31 cellular contexts compared by ENCODE assay signal in genomic region chr6:56204134-56204533, GRCh38. TPM values are rescaled to one million over a fixed set of nuclear protein-coding genes. Genes with fewer than 3 reads are reported as not detected.
"Had no signal": no experiment of that assay in that cellular context is flagged by ENCODE, and none has a peak within 500 bp of the region (broad histone marks: within the 10 kb centered on the region; RNA-seq: fewer than 3 reads in every experiment).

No MANE protein-coding gene starts in this region.

- H3K9ac ChIP-seq: parathyroid adenoma had no signal

- H3K27me3 Mint-ChIP-seq: activated CD4-positive, alpha-beta memory T cell treated with anti-CD3 and anti-CD28 coated beads for 36 hours; activated naive CD4-positive, alpha-beta T cell treated with anti-CD3 and anti-CD28 coated beads, Interleukin-2, amount 10 ng/mL, durations not matched to agents 7 days and 5 days; activated naive CD8-positive, alpha-beta T cell treated with anti-CD3 and anti-CD28 coated beads, Interleukin-2, amount 10 ng/mL, durations not matched to agents 7 days and 5 days; activated T-cell treated with anti-CD3 and anti-CD28 coated beads, Interleukin-2, amount 50 U/mL, for 24 hours; brain; stimulated activated memory B cell treated with anti-CD40 and anti-IgM and Interleukin-4, amounts not matched to agents 10 μg/mL and 1 μg/mL and 100 μg/mL, for 72 hours had no signal

- H3K36me3 ChIP-seq: ascending aorta, gastrocnemius medialis, right atrium auricular region, stomach, thyroid gland, upper lobe of left lung, vagina had no signal

- H3K4me1 ChIP-seq: gastrocnemius medialis, parathyroid adenoma, right atrium auricular region, stomach, thyroid gland, upper lobe of left lung had no signal

- H3K27me3 ChIP-seq: ascending aorta, gastrocnemius medialis, right atrium auricular region, stomach, thyroid gland, upper lobe of left lung, vagina had no signal

- DNase-seq: activated CD4-positive, alpha-beta memory T cell treated with anti-CD3 and anti-CD28 coated beads for 36 hours; activated CD4-positive, alpha-beta T cell treated with anti-CD3 and anti-CD28 coated beads for 48 hours; activated CD8-positive, alpha-beta memory T cell treated with anti-CD3 and anti-CD28 coated beads, Interleukin-2, amount 50 U/mL, for 48 hours; activated gamma-delta T cell; activated naive CD4-positive, alpha-beta T cell treated with anti-CD3 and anti-CD28 coated beads, Interleukin-2, amount 10 ng/mL, durations not matched to agents 7 days and 5 days; activated naive CD8-positive, alpha-beta T cell treated with anti-CD3 and anti-CD28 coated beads, Interleukin-2, amount 10 ng/mL, durations not matched to agents 7 days and 5 days; activated T-cell treated with anti-CD3 and anti-CD28 coated beads, Interleukin-2, amount 50 U/mL, for 24 hours; dermis blood vessel endothelial cell; effector CD4-positive, alpha-beta T cell; gastrocnemius medialis; glutamatergic neuron; naive thymus-derived CD8-positive, alpha-beta T cell; nucleus accumbens; stimulated activated CD4-positive, alpha-beta T cell treated with anti-CD3 and anti-CD28 coated beads, Interleukin-1b, Interleukin-23, amount 100 ng/mL, for 48 hours; stimulated activated CD4-positive, alpha-beta T cell treated with anti-CD3 and anti-CD28 coated beads, Interleukin-4, amount 100 ng/mL, for 4 hours; stimulated activated CD8-positive, alpha-beta memory T cell treated with anti-CD3 and anti-CD28 coated beads, Interleukin-4, amount 100 ng/mL, for 48 hours; stomach; T-helper 2 cell; thyroid gland; upper lobe of left lung had no signal

- H3K27ac ChIP-seq: gastrocnemius medialis, parathyroid adenoma, right atrium auricular region, stomach, thyroid gland, upper lobe of left lung, vagina, VCaP had no signal

- H3K36me3 Mint-ChIP-seq: activated CD4-positive, alpha-beta memory T cell treated with anti-CD3 and anti-CD28 coated beads for 36 hours; activated naive CD4-positive, alpha-beta T cell treated with anti-CD3 and anti-CD28 coated beads, Interleukin-2, amount 10 ng/mL, durations not matched to agents 7 days and 5 days; activated naive CD8-positive, alpha-beta T cell treated with anti-CD3 and anti-CD28 coated beads, Interleukin-2, amount 10 ng/mL, durations not matched to agents 7 days and 5 days; stimulated activated memory B cell treated with anti-CD40 and anti-IgM and Interleukin-4, amounts not matched to agents 10 μg/mL and 1 μg/mL and 100 μg/mL, for 72 hours had no signal

- H3K4me3 ChIP-seq: ascending aorta, gastrocnemius medialis, right atrium auricular region, skin epidermis, stomach, thyroid gland, upper lobe of left lung, vagina had no signal

- H3K79me2 ChIP-seq: parathyroid adenoma had no signal

- H3K4me3 Mint-ChIP-seq: activated CD4-positive, alpha-beta memory T cell treated with anti-CD3 and anti-CD28 coated beads for 36 hours; activated naive CD4-positive, alpha-beta T cell treated with anti-CD3 and anti-CD28 coated beads, Interleukin-2, amount 10 ng/mL, durations not matched to agents 7 days and 5 days; activated naive CD8-positive, alpha-beta T cell treated with anti-CD3 and anti-CD28 coated beads, Interleukin-2, amount 10 ng/mL, durations not matched to agents 7 days and 5 days; activated T-cell treated with anti-CD3 and anti-CD28 coated beads, Interleukin-2, amount 50 U/mL, for 24 hours; brain; naive thymus-derived CD8-positive, alpha-beta T cell; neural crest cell; stimulated activated memory B cell treated with anti-CD40 and anti-IgM and Interleukin-4, amounts not matched to agents 10 μg/mL and 1 μg/mL and 100 μg/mL, for 72 hours had no signal

- H3K4me1 Mint-ChIP-seq: activated naive CD4-positive, alpha-beta T cell treated with anti-CD3 and anti-CD28 coated beads, Interleukin-2, amount 10 ng/mL, durations not matched to agents 7 days and 5 days; activated naive CD8-positive, alpha-beta T cell treated with anti-CD3 and anti-CD28 coated beads, Interleukin-2, amount 10 ng/mL, durations not matched to agents 7 days and 5 days; brain; naive thymus-derived CD8-positive, alpha-beta T cell; neural crest cell; stimulated activated memory B cell treated with anti-CD40 and anti-IgM and Interleukin-4, amounts not matched to agents 10 μg/mL and 1 μg/mL and 100 μg/mL, for 72 hours had no signal

- H3K27ac Mint-ChIP-seq: activated CD4-positive, alpha-beta memory T cell treated with anti-CD3 and anti-CD28 coated beads for 36 hours; activated naive CD4-positive, alpha-beta T cell treated with anti-CD3 and anti-CD28 coated beads, Interleukin-2, amount 10 ng/mL, durations not matched to agents 7 days and 5 days; activated naive CD8-positive, alpha-beta T cell treated with anti-CD3 and anti-CD28 coated beads, Interleukin-2, amount 10 ng/mL, durations not matched to agents 7 days and 5 days; activated T-cell treated with anti-CD3 and anti-CD28 coated beads, Interleukin-2, amount 50 U/mL, for 24 hours; brain; naive thymus-derived CD8-positive, alpha-beta T cell; stimulated activated memory B cell treated with anti-CD40 and anti-IgM and Interleukin-4, amounts not matched to agents 10 μg/mL and 1 μg/mL and 100 μg/mL, for 72 hours had no signal

- H3K9me3 ChIP-seq: ascending aorta, gastrocnemius medialis, right atrium auricular region, stomach, thyroid gland, upper lobe of left lung, vagina had no signal

RNA-seq across cellular contexts. Expression of gene COL21A1, which starts 43.2 kb away (rescaled TPM):
- total RNA-seq: activated CD4-positive, alpha-beta memory T cell treated with anti-CD3 and anti-CD28 coated beads for 36 hours; activated naive CD8-positive, alpha-beta T cell treated with anti-CD3 and anti-CD28 coated beads, Interleukin-2, amount 10 ng/mL, durations not matched to agents 7 days and 5 days; epithelial cell of proximal tubule; kidney epithelial cell; naive thymus-derived CD8-positive, alpha-beta T cell; neural crest cell had no signal
- polyA plus RNA-seq: naive thymus-derived CD8-positive, alpha-beta T cell had no signal
